8 cellular contexts compared by ENCODE assay signal in genomic region chr4:95549246-95550138, GRCh38. TPM values are rescaled to one million over a fixed set of nuclear protein-coding genes. Genes with fewer than 3 reads are reported as not detected.
DNase-seq lines count a peak whose midpoint lies in the region; ATAC-seq and TF ChIP-seq lines count a peak whose summit lies in the region.

No MANE protein-coding gene starts in this region.

- H3K4me3 Mint-ChIP-seq in activated naive CD8-positive, alpha-beta T cell treated with anti-CD3 and anti-CD28 coated beads, Interleukin-2, amount 50 U/mL, for 24 hours, result peak overlapping the region; percentile 67

- peak overlapping the region; percentile 50 for H4K12ac ChIP-seq in trophoblast cell (ENCODE audit: low read depth, low read length)

- H2AK5ac ChIP-seq in trophoblast cell (ENCODE audit: low read length), result no peak overlapping the region

- no peak overlapping the region for H3K23ac ChIP-seq in trophoblast cell (ENCODE audit: low read length)

- peak overlapping the region; percentile 81 for H3K27ac ChIP-seq in HL-60 (replicated peaks)
- peak overlapping the region; percentile 77 for H3K27ac ChIP-seq in trophoblast cell (ENCODE audit: low read depth, low read length)

- peak overlapping the region; percentile 74 for H3K14ac ChIP-seq in trophoblast cell (ENCODE audit: low read length)

- ATAC-seq in GM21390 (IDR thresholded peaks at IDR 0.05; ENCODE audit: unreplicated experiment) (peak; percentile 98), left ventricle myocardium superior (peak; percentile 76)
- ATAC-seq in activated naive CD8-positive, alpha-beta T cell treated with anti-CD3 and anti-CD28 coated beads, Interleukin-2, amount 50 U/mL, for 24 hours, result peak; percentile 75

- H4K91ac ChIP-seq in trophoblast cell (ENCODE audit: low read depth, low read length), result peak overlapping the region; percentile 59

- H3K18ac ChIP-seq in trophoblast cell (ENCODE audit: low read length), result peak overlapping the region; percentile 73

- H2AFZ ChIP-seq in trophoblast cell (ENCODE audit: insufficient read depth, low read length, poor library complexity), result peak overlapping the region; percentile 33

- H3K4me1 Mint-ChIP-seq in activated naive CD8-positive, alpha-beta T cell treated with anti-CD3 and anti-CD28 coated beads, Interleukin-2, amount 50 U/mL, for 24 hours, result peaks cover 18% of the 10 kb centered on the region

- H3K9me3 Mint-ChIP-seq in activated naive CD8-positive, alpha-beta T cell treated with anti-CD3 and anti-CD28 coated beads, Interleukin-2, amount 50 U/mL, for 24 hours, result no peaks in the 10 kb centered on the region

- H3K4me3 ChIP-seq in HL-60 (replicated peaks; ENCODE audit: insufficient read depth, low read length), result no peak overlapping the region
- peak overlapping the region; percentile 91 for H3K4me3 ChIP-seq in trophoblast cell (ENCODE audit: low read depth, low read length)

- peak overlapping the region; percentile 80 for H2BK12ac ChIP-seq in trophoblast cell (ENCODE audit: low read length)

- no CpG with 5 or more reads among the region's 64 CpGs for WGBS in trophoblast cell (ENCODE audit: extremely low coverage, insufficient coverage, insufficient read length)

- peak; percentile 57 for DNase-seq in GM10248 (ENCODE audit: extremely low spot score)
- peak in 1 of 2 experiments; percentile 69 for DNase-seq in HL-60 (ENCODE audit: low read depth in 1 of 2, low spot score in 1 of 2)
- DNase-seq in activated naive CD8-positive, alpha-beta T cell treated with anti-CD3 and anti-CD28 coated beads, Interleukin-2, amount 50 U/mL, for 24 hours, result peak; percentile 6
- DNase-seq in left ventricle myocardium superior, result peak; percentile 80
- DNase-seq in trophoblast cell, result peak in 1 of 2 donors; percentile 26
- no peak for DNase-seq in NCI-H187 treated with DMSO at 0.1 percent for 48 hours (lab: John Stamatoyannopoulos, UW)
- no peak for DNase-seq in DMS114 treated with DMSO at 0.1 percent for 48 hours (lab: John Stamatoyannopoulos, UW; ENCODE audit: unreplicated experiment)

- peak overlapping the region; percentile 83 for H3K4me2 ChIP-seq in trophoblast cell (ENCODE audit: low read length)

- intact Hi-C loops in left ventricle myocardium superior (cut with micrococcal nuclease), result no loop called here

- H2BK5ac ChIP-seq in trophoblast cell (ENCODE audit: low read depth, low read length, poor library complexity), result peak overlapping the region; percentile 87

- no peaks in the 10 kb centered on the region for H3K36me3 Mint-ChIP-seq in activated naive CD8-positive, alpha-beta T cell treated with anti-CD3 and anti-CD28 coated beads, Interleukin-2, amount 50 U/mL, for 24 hours (ENCODE audit: low read depth)

- POLR2A ChIA-PET in GM10248 (lab: Yijun Ruan, JAX), result no interaction called here

- peaks cover 28% of the 10 kb centered on the region for H3K79me2 ChIP-seq in trophoblast cell (ENCODE audit: control insufficient read depth, insufficient read depth, low read length, poor library complexity)

- no peaks in the 10 kb centered on the region for H3K9me3 ChIP-seq in trophoblast cell (ENCODE audit: insufficient read depth, low read depth, low read length)

- peak overlapping the region; percentile 87 for H3K9ac ChIP-seq in trophoblast cell (ENCODE audit: low read length)

- CTCF ChIA-PET in GM10248 (lab: Yijun Ruan, JAX), result no interaction called here

- H2BK120ac ChIP-seq in trophoblast cell (ENCODE audit: insufficient read depth, low read length, poor library complexity), result peak overlapping the region; percentile 59

- no peaks in the 10 kb centered on the region for H3K27me3 ChIP-seq in HL-60 (ENCODE audit: insufficient read depth, poor library complexity, severe bottlenecking)
- no peaks in the 10 kb centered on the region for H3K27me3 ChIP-seq in trophoblast cell (ENCODE audit: insufficient read depth, low read length)

- no peak overlapping the region for H3K27ac Mint-ChIP-seq in activated naive CD8-positive, alpha-beta T cell treated with anti-CD3 and anti-CD28 coated beads, Interleukin-2, amount 50 U/mL, for 24 hours

- H4K8ac ChIP-seq in trophoblast cell (ENCODE audit: low read depth, low read length), result peak overlapping the region; percentile 51

- TF ChIP-seq CTCF in GM10248 (IDR thresholded peaks at IDR 0.05; ENCODE audit: control extremely low read depth, extremely low read depth, low read depth, missing control alignments) (no peak), HL-60 (IDR thresholded peaks at IDR 0.05; ENCODE audit: insufficient read depth, low read length) (no peak)

- H3K4me1 ChIP-seq in trophoblast cell (ENCODE audit: control insufficient read depth in 1 of 2, insufficient read depth in 2 of 2, low read length in 2 of 2), result peaks cover 0 to 4% of the 10 kb centered on the region in 2 experiments

- no peaks in the 10 kb centered on the region for H3K36me3 ChIP-seq in trophoblast cell (ENCODE audit: control insufficient read depth in 1 of 2, insufficient read depth in 2 of 2, low read length in 2 of 2)

- peaks cover 48% of the 10 kb centered on the region for H3K27me3 Mint-ChIP-seq in activated naive CD8-positive, alpha-beta T cell treated with anti-CD3 and anti-CD28 coated beads, Interleukin-2, amount 50 U/mL, for 24 hours

- peaks cover 31% of the 10 kb centered on the region for H3K79me1 ChIP-seq in trophoblast cell (ENCODE audit: low read length)

- peak overlapping the region; percentile 46 for H3K4ac ChIP-seq in trophoblast cell (ENCODE audit: low read depth, low read length)

RNA-seq across cellular contexts. Expression of gene UNC5C, which starts 0.7 kb away (rescaled TPM):
- 0.72 TPM for total RNA-seq in left ventricle myocardium superior
- 42.6 and 46.5 TPM in 2 replicates for polyA plus RNA-seq in trophoblast cell (2013)

Comparison
In these comparisons a context has a peak if more than half of its experiments do, and no peak if none do; other contexts are left out.
1. DNase-seq: peak in GM10248 (single experiment), activated naive CD8-positive, alpha-beta T cell treated with anti-CD3 and anti-CD28 coated beads, Interleukin-2, amount 50 U/mL, for 24 hours (single experiment) and left ventricle myocardium superior (single experiment); none in NCI-H187 treated with DMSO at 0.1 percent for 48 hours (single experiment) and DMS114 treated with DMSO at 0.1 percent for 48 hours (single experiment).
2. Peak in every context shown above with its lines, with median percentiles within 50 percentile points of each other: ATAC-seq.